ENCODE assay signal across 8 cellular contexts in genomic region chr2:27133905-27134780, GRCh38.
DNase-seq lines count a peak whose midpoint lies in the region; ATAC-seq and TF ChIP-seq lines count a peak whose summit lies in the region.

Gene PREB, minus strand, starts transcription at chr2:27134636. Its CDS starts 215 bp downstream, at chr2:27134421.

- peak; percentile 95 for TF ChIP-seq POLR2A in GM18951 (IDR thresholded peaks at IDR 0.05; ENCODE audit: extremely low read depth, insufficient read depth, insufficient read length)

- in situ Hi-C loops in GM18951 (cut with MboI; ENCODE audit: low sequenced_read_pairs, unreplicated experiment) = no loop called here

- DNase-seq in AG08395 (ENCODE audit: low spot score) (peak; percentile 100), NCI-H345 treated with DMSO at 0.1 percent for 48 hours (lab: John Stamatoyannopoulos, UW; ENCODE audit: unreplicated experiment) (peak; percentile 97), iris pigment epithelial cell (ENCODE audit: low read depth) (peak; percentile 91)
- peak; percentile 95 to 98 (median 98) for DNase-seq in activated CD4-positive, CD25-positive, alpha-beta regulatory T cell (lab: John Stamatoyannopoulos, UW)
- peak; percentile 98 for DNase-seq in central memory CD4-positive, alpha-beta T cell
- peak; percentile 99 for DNase-seq in stimulated activated CD4-positive, alpha-beta T cell treated with anti-CD3 and anti-CD28 coated beads, Interleukin-12 subunit alpha, Interleukin-12 subunit beta, amount 100 ng/mL, for 4 hours

- ATAC-seq in HG03196 (IDR thresholded peaks at IDR 0.05; ENCODE audit: unreplicated experiment) = peak; percentile 73

Comparison
In these comparisons a context has a peak if more than half of its experiments do, and no peak if none do; other contexts are left out.
1. Peak in every context shown above with its lines: DNase-seq and ATAC-seq.